2 cellular contexts compared by ENCODE assay signal in the genomic region with DNA sequence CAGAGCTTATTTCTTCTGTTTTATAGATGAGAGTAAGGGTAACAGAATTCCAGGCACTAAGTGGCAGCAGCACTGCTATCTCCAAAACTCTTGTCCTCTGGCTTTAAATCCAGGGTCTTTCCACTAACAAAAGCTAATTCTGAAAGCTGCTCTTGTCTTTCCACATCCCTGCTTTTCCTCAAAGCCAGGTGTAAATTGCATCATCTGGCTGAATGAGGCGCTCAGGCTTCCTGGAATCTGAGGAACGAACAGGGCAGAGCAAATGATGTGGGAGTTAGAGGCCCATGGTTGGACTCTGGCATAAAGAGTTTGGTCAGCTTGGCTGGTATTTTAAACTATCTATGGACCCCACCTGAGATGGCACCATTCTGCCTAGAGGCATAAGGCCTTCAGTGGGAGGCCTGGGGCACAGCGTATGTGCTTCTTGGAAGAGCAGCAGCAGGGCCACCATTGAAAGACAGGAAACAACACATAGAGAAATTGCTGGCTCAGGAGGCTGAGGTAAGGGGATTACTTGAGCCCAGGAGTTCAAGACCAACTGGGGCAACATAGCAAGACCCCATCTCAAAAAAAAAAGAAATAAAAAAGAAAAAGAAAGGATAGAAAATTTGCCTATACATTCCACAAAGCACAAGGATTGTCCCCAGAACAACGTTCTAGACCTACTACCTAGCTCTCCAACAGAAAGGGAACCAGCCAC.
A peak's percentile ranks its signal among the peaks of the same experiment; 100 is the strongest.
TF ChIP-seq lines count a peak whose summit lies in the region.

No MANE protein-coding gene starts in this region.

TF ChIP-seq in IMR-90, 13 proteins besides CTCF, POLR2A, EP300 and RAD21:
- TF ChIP-seq NFE2L2 (IDR thresholded peaks at IDR 0.05; ENCODE audit: low read depth, low read length) (no peak), RFX5 (IDR thresholded peaks at IDR 0.05; ENCODE audit: low read depth, low read length) (no peak), RCOR1 (IDR thresholded peaks at IDR 0.05; ENCODE audit: insufficient replicate concordance, low read length) (no peak), CEBPB (IDR thresholded peaks at IDR 0.05; ENCODE audit: low read depth, low read length) (peak; percentile 27; the same call in 1 of the 2 replicates), MXI1 (IDR thresholded peaks at IDR 0.05; ENCODE audit: borderline replicate concordance, low read depth, low read length) (no peak)
- TF ChIP-seq, protein P1, sequence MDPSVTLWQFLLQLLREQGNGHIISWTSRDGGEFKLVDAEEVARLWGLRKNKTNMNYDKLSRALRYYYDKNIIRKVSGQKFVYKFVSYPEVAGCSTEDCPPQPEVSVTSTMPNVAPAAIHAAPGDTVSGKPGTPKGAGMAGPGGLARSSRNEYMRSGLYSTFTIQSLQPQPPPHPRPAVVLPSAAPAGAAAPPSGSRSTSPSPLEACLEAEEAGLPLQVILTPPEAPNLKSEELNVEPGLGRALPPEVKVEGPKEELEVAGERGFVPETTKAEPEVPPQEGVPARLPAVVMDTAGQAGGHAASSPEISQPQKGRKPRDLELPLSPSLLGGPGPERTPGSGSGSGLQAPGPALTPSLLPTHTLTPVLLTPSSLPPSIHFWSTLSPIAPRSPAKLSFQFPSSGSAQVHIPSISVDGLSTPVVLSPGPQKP (IDR thresholded peaks at IDR 0.05; ENCODE audit: borderline replicate concordance, low read depth, low read length) = no peak

TF ChIP-seq in WTC11, 78 proteins besides CTCF, POLR2A, EP300 and RAD21:
- TF ChIP-seq ZBTB21 (CRISPR knock-in tag; IDR thresholded peaks at IDR 0.05; ENCODE audit: borderline replicate concordance) = no peak
- peak; percentile 70; the same call in 1 of the 2 replicates for TF ChIP-seq GABPB1 (CRISPR knock-in tag; IDR thresholded peaks at IDR 0.05)
- TF ChIP-seq ATF1 (CRISPR knock-in tag; IDR thresholded peaks at IDR 0.05) = no peak
- TF ChIP-seq ZNF121 (CRISPR knock-in tag; IDR thresholded peaks at IDR 0.05) = 0 out of 2 replicates have a peak, but pooled peaks have one; percentile 15
- TF ChIP-seq, protein P2, sequence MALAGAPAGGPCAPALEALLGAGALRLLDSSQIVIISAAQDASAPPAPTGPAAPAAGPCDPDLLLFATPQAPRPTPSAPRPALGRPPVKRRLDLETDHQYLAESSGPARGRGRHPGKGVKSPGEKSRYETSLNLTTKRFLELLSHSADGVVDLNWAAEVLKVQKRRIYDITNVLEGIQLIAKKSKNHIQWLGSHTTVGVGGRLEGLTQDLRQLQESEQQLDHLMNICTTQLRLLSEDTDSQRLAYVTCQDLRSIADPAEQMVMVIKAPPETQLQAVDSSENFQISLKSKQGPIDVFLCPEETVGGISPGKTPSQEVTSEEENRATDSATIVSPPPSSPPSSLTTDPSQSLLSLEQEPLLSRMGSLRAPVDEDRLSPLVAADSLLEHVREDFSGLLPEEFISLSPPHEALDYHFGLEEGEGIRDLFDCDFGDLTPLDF (CRISPR knock-in tag; IDR thresholded peaks at IDR 0.05) = no peak
